ENCODE assay signal across 11 cellular contexts in genomic region chr9:130870491-130871381, GRCh38. TPM values are rescaled to one million over a fixed set of nuclear protein-coding genes. Genes with fewer than 3 reads are reported as not detected.
DNase-seq lines count a peak whose midpoint lies in the region; ATAC-seq, FAIRE-seq and TF ChIP-seq lines count a peak whose summit lies in the region.
"Had no signal": no experiment of that assay in that cellular context is flagged by ENCODE, and none has a peak within 500 bp of the region (broad histone marks: within the 10 kb centered on the region; RNA-seq: fewer than 3 reads in every experiment).

No MANE protein-coding gene starts in this region.

- H3K9me3 ChIP-seq in adipocyte (ENCODE audit: control insufficient read depth, low read length) (no peaks in the 10 kb centered on the region), colonic mucosa (no peaks in the 10 kb centered on the region), neuronal stem cell (replicated peaks in 1 of 2; ENCODE audit: control insufficient read depth in 2 of 2, insufficient read depth in 1 of 2, low read depth in 1 of 2, low read length in 2 of 2) (no peaks in the 10 kb centered on the region)

- H3K9me3 Mint-ChIP-seq in naive B cell: no peaks in the 10 kb centered on the region
- H3K9me3 Mint-ChIP-seq: CD4-positive, CD25-positive, alpha-beta regulatory T cell had no signal

- H4K91ac ChIP-seq in neuronal stem cell (ENCODE audit: low read depth, low read length, poor library complexity): no peak overlapping the region

- peaks cover 46% of the 10 kb centered on the region for H3K4me1 ChIP-seq in adipocyte (ENCODE audit: control insufficient read depth, insufficient read depth, low read length)
- H3K4me1 ChIP-seq in colonic mucosa: no peaks in the 10 kb centered on the region
- peaks cover 0 to 1% of the 10 kb centered on the region in 2 donors for H3K4me1 ChIP-seq in neuronal stem cell (ENCODE audit: control insufficient read depth in 2 of 2, insufficient read depth in 1 of 2, low read depth in 1 of 2, low read length in 2 of 2)

- FAIRE-seq in GM12891 (lab: Jason Lieb, UNC): peak; percentile 73

- peak overlapping the region; percentile 25 for H3K9ac ChIP-seq in adipocyte (ENCODE audit: low read length)
- H3K9ac ChIP-seq in colonic mucosa (ENCODE audit: low read depth in 2 of 2, low read length in 2 of 2): no peak overlapping the region
- H3K9ac ChIP-seq in neuronal stem cell (ENCODE audit: low read depth, low read length, poor library complexity): no peak overlapping the region

- no peak overlapping the region for H2AFZ ChIP-seq in neuronal stem cell (ENCODE audit: low read length)

- H3K36me3 ChIP-seq in adipocyte (ENCODE audit: control insufficient read depth, insufficient read depth, low read length, severe bottlenecking): peaks cover 52% of the 10 kb centered on the region
- no peaks in the 10 kb centered on the region for H3K36me3 ChIP-seq in colonic mucosa
- peaks cover 47 to 89% of the 10 kb centered on the region in 2 donors for H3K36me3 ChIP-seq in neuronal stem cell (replicated peaks in 1 of 2; ENCODE audit: control insufficient read depth in 2 of 2, insufficient read depth in 2 of 2, low read length in 2 of 2)

- WGBS in neuronal stem cell (ENCODE audit: extremely low coverage in 2 of 2, insufficient read length in 2 of 2, insufficient replicate concordance in 1 of 2), 2 donors: no CpG with 5 or more reads among the region's 17 CpGs

- H3K4ac ChIP-seq in neuronal stem cell (ENCODE audit: low read length): no peak overlapping the region

- H2AK5ac ChIP-seq in neuronal stem cell (ENCODE audit: low read depth, low read length): no peak overlapping the region

- H3K27me3 Mint-ChIP-seq in naive B cell: no peaks in the 10 kb centered on the region
- H3K27me3 Mint-ChIP-seq: CD4-positive, CD25-positive, alpha-beta regulatory T cell had no signal

- H3K27ac ChIP-seq in colonic mucosa (no peak overlapping the region), neuronal stem cell (replicated peaks; ENCODE audit: low read length) (no peak overlapping the region)

- H3K14ac ChIP-seq in neuronal stem cell (ENCODE audit: low read length): no peak overlapping the region

- H2BK12ac ChIP-seq in neuronal stem cell (ENCODE audit: low read length): no peak overlapping the region

- no peak for TF ChIP-seq CTCF in colonic mucosa (IDR thresholded peaks at IDR 0.05)

- no peak overlapping the region for H3K4me2 ChIP-seq in neuronal stem cell (ENCODE audit: insufficient read depth, low read length, poor library complexity, severe bottlenecking)

- H3K27me3 ChIP-seq in adipocyte (replicated peaks; ENCODE audit: control insufficient read depth, insufficient read depth, low read length): no peaks in the 10 kb centered on the region
- no peaks in the 10 kb centered on the region for H3K27me3 ChIP-seq in colonic mucosa
- H3K27me3 ChIP-seq in neuronal stem cell (ENCODE audit: control insufficient read depth in 3 of 3, insufficient read depth in 3 of 3, low read depth in 1 of 3, low read length in 3 of 3): no peaks in the 10 kb centered on the region

- no peak overlapping the region for H4K8ac ChIP-seq in neuronal stem cell (ENCODE audit: low read depth, low read length)

- H3K79me1 ChIP-seq in neuronal stem cell (ENCODE audit: low read depth, low read length): no peaks in the 10 kb centered on the region

- H3K18ac ChIP-seq in neuronal stem cell (ENCODE audit: low read length): no peak overlapping the region

- ATAC-seq in HG02884 (IDR thresholded peaks at IDR 0.05; ENCODE audit: unreplicated experiment) (peak; percentile 50), naive B cell (ENCODE audit: low read depth in 2 of 2) (peak; percentile 18 to 32), GM18870 (IDR thresholded peaks at IDR 0.05; ENCODE audit: unreplicated experiment) (no peak)

- no peak overlapping the region for H2BK120ac ChIP-seq in neuronal stem cell (ENCODE audit: low read depth, low read length)

- H3K36me3 Mint-ChIP-seq in naive B cell: peaks cover 11 to 16% of the 10 kb centered on the region in 2 donors

- intact Hi-C loops in colonic mucosa (cut with DNase I): loop anchor here (5.0 kb wide), 1 partner anchor 127 kb away; no protein-coding TSS in a partner anchor

- H2BK15ac ChIP-seq in neuronal stem cell (ENCODE audit: low read length): no peak overlapping the region

- no peak overlapping the region for H3K4me3 Mint-ChIP-seq in naive B cell
- H3K4me3 Mint-ChIP-seq: CD4-positive, CD25-positive, alpha-beta regulatory T cell had no signal

- no peak overlapping the region for H3K23ac ChIP-seq in neuronal stem cell (ENCODE audit: low read depth, low read length, poor library complexity)

- no peak for TF ChIP-seq POLR2A in GM12891 (IDR thresholded peaks at IDR 0.05; ENCODE audit: low read depth, low read length)

- H3K4me1 Mint-ChIP-seq in naive B cell: peaks cover 10 to 15% (median 15%) of the 10 kb centered on the region in 3 donors

- DNase-seq in GM12891 (ENCODE audit: insufficient read length, low spot score) (peak; percentile 60), adipocyte (ENCODE audit: low read depth) (peak; percentile 38), naive B cell (no peak), colonic mucosa (no peak), SW 1271 (lab: John Stamatoyannopoulos, UW) (no peak), neuronal stem cell (ENCODE audit: low spot score) (no peak)
- DNase-seq: activated gamma-delta T cell treated with Interleukin-2 at 50 U/mL for 16 hours, MM.1S had no signal

- peak overlapping the region in 5 of 6 donors; percentile 39 to 86 (median 60) for H3K27ac Mint-ChIP-seq in naive B cell

- H2BK5ac ChIP-seq in neuronal stem cell (ENCODE audit: low read length): no peak overlapping the region

- H3K4me3 ChIP-seq in adipocyte (ENCODE audit: low read length): no peak overlapping the region
- H3K4me3 ChIP-seq in colonic mucosa: no peak overlapping the region
- no peak overlapping the region for H3K4me3 ChIP-seq in neuronal stem cell (ENCODE audit: low read length in 2 of 2)

TF ChIP-seq in GM12891, 5 proteins besides CTCF, POLR2A, EP300 and RAD21:
- peak; percentile 91 for TF ChIP-seq SPI1 (IDR thresholded peaks at IDR 0.05; ENCODE audit: low read depth, low read length)
- TF ChIP-seq PAX5 (IDR thresholded peaks at IDR 0.05; ENCODE audit: insufficient read depth, low read length, severe bottlenecking): peak; percentile 76
- no peak for TF ChIP-seq TAF1 (IDR thresholded peaks at IDR 0.05; ENCODE audit: low read depth, low read length)
- TF ChIP-seq POU2F2 (IDR thresholded peaks at IDR 0.05; ENCODE audit: low read depth, low read length): no peak

RNA-seq across cellular contexts. Expression of gene QRFP, which starts 25.9 kb away (rescaled TPM):
- 0.15 TPM for polyA plus RNA-seq in GM12891 (2012; ENCODE audit: low read depth, missing spikeins)
- polyA plus RNA-seq in naive B cell (ENCODE audit: low read depth in 6 of 6): under 1 TPM in 2 of 6 donors, not detected in 4; 0.42 to 0.75 TPM
- total RNA-seq in colonic mucosa: under 1 TPM in 1 of 2 donors, not detected in 1; 0.77 TPM
- not detected for polyA plus RNA-seq in neuronal stem cell (2013, experiment 1 of 2)
- polyA plus RNA-seq in neuronal stem cell (2013, experiment 2 of 2): not detected
- total RNA-seq: CD4-positive, CD25-positive, alpha-beta regulatory T cell had no signal
- polyA plus RNA-seq: CD4-positive, CD25-positive, alpha-beta regulatory T cell had no signal

RNA-seq across cellular contexts. Expression of gene ABL1, which starts 35.7 kb away (rescaled TPM):
- polyA plus RNA-seq in GM12891 (2012; ENCODE audit: low read depth, missing spikeins): 16.6 TPM
- 10 to 100 TPM in 2 of 6 donors, 1 to 10 TPM in 4; 1.2 to 18.9 (median 9.4) TPM for polyA plus RNA-seq in naive B cell (ENCODE audit: low read depth in 6 of 6)
- total RNA-seq in colonic mucosa: 10 to 100 TPM; 86.0 to 97.9 TPM
- 50.4 TPM for polyA plus RNA-seq in neuronal stem cell (2013, experiment 1 of 2)
- 51.5 TPM for polyA plus RNA-seq in neuronal stem cell (2013, experiment 2 of 2)

Comparison
In these comparisons a context has a peak if more than half of its experiments do, and no peak if none do; other contexts are left out.
1. DNase-seq: peak in GM12891 (single experiment) and adipocyte (single experiment); none in naive B cell (single experiment), colonic mucosa (single experiment), SW 1271 (0 of 2) and neuronal stem cell (single experiment).